ENCODE assay signal across 12 cellular contexts in genomic region chr12:50614167-50614762, GRCh38.
DNase-seq lines count a peak whose midpoint lies in the region; ATAC-seq and TF ChIP-seq lines count a peak whose summit lies in the region.
"Had no signal": no experiment of that assay in that cellular context is flagged by ENCODE, and none has a peak within 500 bp of the region (broad histone marks: within the 10 kb centered on the region; RNA-seq: fewer than 3 reads in every experiment).

No MANE protein-coding gene starts in this region.

- peaks cover 7% of the 10 kb centered on the region for H3K4me1 ChIP-seq in IMR-90 (ENCODE audit: control insufficient read depth, insufficient read depth, low read length)
- peaks cover 17 to 25% of the 10 kb centered on the region in 2 donors for H3K4me1 ChIP-seq in gastrocnemius medialis

- no peak overlapping the region for H2AFZ ChIP-seq in IMR-90 (replicated peaks; ENCODE audit: low read length, poor library complexity)

- no peaks in the 10 kb centered on the region for H3K9me3 ChIP-seq in IMR-90 (ENCODE audit: control insufficient read depth, insufficient read depth, low read length)
- H3K9me3 ChIP-seq in gastrocnemius medialis: no peaks in the 10 kb centered on the region
- H3K9me3 ChIP-seq: BLaER1 had no signal

- peak overlapping the region; percentile 32; the same call in 1 of the 2 replicates for H3K4me2 ChIP-seq in IMR-90 (ENCODE audit: low read depth, low read length)
- H3K4me2 ChIP-seq: BLaER1 had no signal

- H2AK9ac ChIP-seq in IMR-90 (replicated peaks; ENCODE audit: low read depth, low read length, poor library complexity): no peak overlapping the region

- H2BK20ac ChIP-seq in IMR-90 (ENCODE audit: low read depth, low read length): peak overlapping the region; percentile 77

- H4K8ac ChIP-seq in IMR-90 (ENCODE audit: low read depth in 2 of 2, low read length in 2 of 2): peak overlapping the region; percentile 40 to 58; a peak in 3 of 4 replicates

- peak overlapping the region; percentile 73 for H3K14ac ChIP-seq in IMR-90 (replicated peaks; ENCODE audit: low read depth, low read length)

- H3K4ac ChIP-seq in IMR-90 (ENCODE audit: low read depth, low read length): peak overlapping the region; percentile 74

- intact Hi-C loops in IMR-90 (cut with micrococcal nuclease): no loop called here
- intact Hi-C loops in gastrocnemius medialis (cut with DNase I; ENCODE audit: low total_unique reads): no loop called here

- H3K18ac ChIP-seq in IMR-90 (ENCODE audit: low read depth, low read length): peak overlapping the region; percentile 50; the same call in 1 of the 2 replicates

- CTCF ChIA-PET in IMR-90 (lab: Yijun Ruan, JAX): no interaction called here

- H3K4me3 ChIP-seq in IMR-90 (ENCODE audit: insufficient read depth, low read depth, low read length) (no peak overlapping the region), gastrocnemius medialis (no peak overlapping the region)
- H3K4me3 ChIP-seq: BLaER1 had no signal

- H3K9ac ChIP-seq in IMR-90 (ENCODE audit: low read depth, low read length): no peak overlapping the region
- H3K9ac ChIP-seq: BLaER1 had no signal

- H2BK120ac ChIP-seq in IMR-90 (ENCODE audit: low read depth, low read length): peak overlapping the region; percentile 57; the same call in 1 of the 2 replicates

- POLR2A ChIA-PET in IMR-90 (lab: Charles Lee; ENCODE audit: unreplicated experiment): no interaction called here

- H3K36me3 ChIP-seq in IMR-90 (ENCODE audit: control insufficient read depth, insufficient read depth, low read length): no peaks in the 10 kb centered on the region
- no peaks in the 10 kb centered on the region for H3K36me3 ChIP-seq in gastrocnemius medialis

- TF ChIP-seq CTCF in IMR-90 (conservative IDR thresholded peaks at IDR 0.05; ENCODE audit: low read depth, low read length) (no peak), gastrocnemius medialis (IDR thresholded peaks at IDR 0.05 in 4 of 5, conservative IDR thresholded peaks at IDR 0.05 in 1 of 5) (no peak)

- H2BK15ac ChIP-seq in IMR-90 (ENCODE audit: low read depth, low read length): peak overlapping the region; percentile 62; the same call in 2 of the 3 replicates

- BruUV-seq in IMR-90 (replicated peaks; lab: Mats Ljungman, UMichigan): no TSS peak

- peak overlapping the region; percentile 77 for H2BK5ac ChIP-seq in IMR-90 (ENCODE audit: low read depth, low read length, poor library complexity, severe bottlenecking)

- H3K27me3 ChIP-seq in IMR-90 (ENCODE audit: control insufficient read depth, insufficient read depth, low read length): no peaks in the 10 kb centered on the region
- no peaks in the 10 kb centered on the region for H3K27me3 ChIP-seq in gastrocnemius medialis
- H3K27me3 ChIP-seq: BLaER1 had no signal

- H3K27ac ChIP-seq in IMR-90 (ENCODE audit: insufficient read depth, low read length) (no peak overlapping the region), gastrocnemius medialis (no peak overlapping the region)
- H3K27ac ChIP-seq: BLaER1 had no signal

- no peak overlapping the region for H4K5ac ChIP-seq in IMR-90 (ENCODE audit: low read depth, low read length)

- TF ChIP-seq RAD21 in IMR-90 (IDR thresholded peaks at IDR 0.05; ENCODE audit: low read length): no peak

- peaks cover 16% of the 10 kb centered on the region for H3K9me1 ChIP-seq in IMR-90 (ENCODE audit: insufficient read depth, low read length)

- no peak overlapping the region for H3K56ac ChIP-seq in IMR-90 (ENCODE audit: extremely low read depth, insufficient read depth, low read length)

- DNase-seq in AG20443 (ENCODE audit: low spot score) (peak; percentile 23), IMR-90 (peak; percentile 78), cerebellar cortex (ENCODE audit: low spot score) (peak; percentile 57), kidney glomerular epithelial cell (lab: John Stamatoyannopoulos, UW) (peak; percentile 48), NOMO-1 (lab: John Stamatoyannopoulos, UW; ENCODE audit: unreplicated experiment in 2 of 2) (no peak), gastrocnemius medialis (no peak)
- DNase-seq: activated T-cell treated with anti-CD3 and anti-CD28 coated beads, Interleukin-2, amount 50 U/mL, for 1 hour; HCEC 1CT; NCI-H1436 treated with DMSO at 0.1 percent for 48 hours had no signal

- H4K20me1 ChIP-seq in IMR-90 (ENCODE audit: insufficient read depth, low read length): no peaks in the 10 kb centered on the region; the same call in 1 of the 2 replicates

- dilution Hi-C loops in IMR-90 (cut with HindIII; ENCODE audit: low sequenced_read_pairs, unreplicated experiment): no loop called here

- TF ChIP-seq POLR2A in IMR-90 (IDR thresholded peaks at IDR 0.05; ENCODE audit: low read depth, low read length) (no peak), gastrocnemius medialis (IDR thresholded peaks at IDR 0.05) (no peak)

- in situ Hi-C loops in IMR-90 (cut with MboI; ENCODE audit: low sequenced_read_pairs): no loop called here
- in situ Hi-C loops in gastrocnemius medialis (cut with MboI; ENCODE audit: low sequenced_read_pairs in 4 of 4): no loop called here

- WGBS in IMR-90 (ENCODE audit: extremely low coverage in 2 of 2, insufficient read length in 1 of 2), 2 experiments: no CpG with 5 or more reads among the region's 4 CpGs

- ATAC-seq in IMR-90 (ENCODE audit: low read depth) (peak; percentile 78), gastrocnemius medialis (no peak), HG03025 (IDR thresholded peaks at IDR 0.05; ENCODE audit: low FRiP score, unreplicated experiment) (no peak), HG03159 (IDR thresholded peaks at IDR 0.05; ENCODE audit: unreplicated experiment) (no peak)

- 0 out of 2 replicates have a peak overlapping the region, but pooled peaks have one; percentile 40 for H4K91ac ChIP-seq in IMR-90 (ENCODE audit: insufficient read depth, low read depth, low read length)

- peak overlapping the region; percentile 35; the same call in 1 of the 2 replicates for H3K23ac ChIP-seq in IMR-90 (ENCODE audit: low read depth, low read length)

- H2AK5ac ChIP-seq in IMR-90 (ENCODE audit: low read depth, low read length): peak overlapping the region; percentile 69; the same call in 1 of the 2 replicates

- peaks cover 20 to 49% of the 10 kb centered on the region in 2 experiments for H3K79me1 ChIP-seq in IMR-90 (ENCODE audit: low read depth in 1 of 2, low read length in 2 of 2)

TF ChIP-seq in IMR-90, 13 proteins besides CTCF, POLR2A, EP300 and RAD21:
- TF ChIP-seq MAZ (IDR thresholded peaks at IDR 0.05; ENCODE audit: borderline replicate concordance, low read depth, low read length) (no peak), MAFK (IDR thresholded peaks at IDR 0.05; ENCODE audit: low read depth, low read length) (no peak), BHLHE40 (IDR thresholded peaks at IDR 0.05; ENCODE audit: low read depth, low read length) (no peak), ELK1 (IDR thresholded peaks at IDR 0.05; ENCODE audit: borderline replicate concordance, low read depth, low read length) (no peak), CHD1 (IDR thresholded peaks at IDR 0.05; ENCODE audit: low read depth, low read length) (no peak), FOS (IDR thresholded peaks at IDR 0.05; ENCODE audit: low read depth, low read length) (no peak), CEBPB (IDR thresholded peaks at IDR 0.05; ENCODE audit: low read depth, low read length) (peak; percentile 51), NFE2L2 (IDR thresholded peaks at IDR 0.05; ENCODE audit: low read depth, low read length) (no peak), SMC3 (IDR thresholded peaks at IDR 0.05; ENCODE audit: low read depth, low read length) (no peak)

Comparison
In these comparisons a context has a peak if more than half of its experiments do, and no peak if none do; other contexts are left out.
1. DNase-seq: peak in AG20443 (single experiment), IMR-90 (single experiment), cerebellar cortex (single experiment) and kidney glomerular epithelial cell (single experiment); none in NOMO-1 (0 of 2) and gastrocnemius medialis (0 of 2).